ENCODE assay signal across 8 cellular contexts in the genomic region with DNA sequence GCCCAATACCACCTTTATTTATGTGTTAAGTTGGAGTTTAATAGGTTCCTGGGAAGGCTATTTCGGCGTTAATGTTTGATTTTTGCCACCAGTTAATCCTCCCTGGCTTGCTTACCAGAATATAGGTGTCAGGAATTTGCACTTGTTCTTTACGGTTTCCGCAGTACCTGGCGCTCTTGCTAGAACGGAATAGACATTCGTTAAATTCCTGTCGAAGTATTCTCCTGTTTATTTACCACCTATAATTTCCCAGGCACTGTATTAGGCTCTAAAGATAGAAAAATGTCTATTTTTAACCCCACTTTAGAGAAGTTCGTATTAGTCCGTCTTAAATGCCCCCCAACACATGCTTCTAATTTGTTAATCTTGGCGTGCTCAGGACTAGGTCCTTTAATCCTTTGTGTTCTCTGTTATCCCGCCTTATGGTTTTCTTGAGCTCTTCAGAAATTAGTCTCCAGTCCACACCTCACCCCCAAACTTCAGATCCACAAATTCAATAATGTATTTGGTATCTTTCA. TPM values are rescaled to one million over a fixed set of nuclear protein-coding genes. Genes with fewer than 3 reads are reported as not detected.
DNase-seq lines count a peak whose midpoint lies in the region; TF ChIP-seq lines count a peak whose summit lies in the region.

No MANE protein-coding gene starts in this region.

- H3K4me1 ChIP-seq in adipocyte (ENCODE audit: control insufficient read depth, insufficient read depth, low read length) (peaks cover 4% of the 10 kb centered on the region), mononuclear cell (ENCODE audit: insufficient read depth, low read length) (peaks cover 16% of the 10 kb centered on the region)

- H3K27me3 ChIP-seq in adipocyte (replicated peaks; ENCODE audit: control insufficient read depth, insufficient read depth, low read length) (no peaks in the 10 kb centered on the region), mononuclear cell (ENCODE audit: insufficient read depth, low read length) (no peaks in the 10 kb centered on the region)

- H3K36me3 ChIP-seq in adipocyte (ENCODE audit: control insufficient read depth, insufficient read depth, low read length, severe bottlenecking), result no peaks in the 10 kb centered on the region

- H3K4me3 ChIP-seq in AG10803 (ENCODE audit: low read length), result peak overlapping the region; percentile 88
- H3K4me3 ChIP-seq in HFF-Myc (replicated peaks; ENCODE audit: low read depth, low read length), result peak overlapping the region; percentile 68
- H3K4me3 ChIP-seq in adipocyte (ENCODE audit: low read length), result peak overlapping the region; percentile 90
- H3K4me3 ChIP-seq in mononuclear cell (ENCODE audit: low read length), result peak overlapping the region; percentile 48

- H3K9ac ChIP-seq in adipocyte (ENCODE audit: low read length), result peak overlapping the region; percentile 74

- DNase-seq in AG10803 (ENCODE audit: low read depth), result no peak
- no peak for DNase-seq in HFF-Myc (ENCODE audit: extremely low read depth, low read depth)
- no peak for DNase-seq in adipocyte (ENCODE audit: low read depth)
- no peak for DNase-seq in retina
- no peak for DNase-seq in RPMI8226
- no peak for DNase-seq in SKM-1 (lab: John Stamatoyannopoulos, UW; ENCODE audit: unreplicated experiment)
- no peak for DNase-seq in stimulated activated CD8-positive, alpha-beta memory T cell treated with anti-CD3 and anti-CD28 coated beads, Interleukin-4, amount 100 ng/mL, for 48 hours

- H3K9me3 ChIP-seq in adipocyte (ENCODE audit: control insufficient read depth, low read length), result no peaks in the 10 kb centered on the region
- H3K9me3 ChIP-seq in mononuclear cell (ENCODE audit: low read depth, low read length), result no peaks in the 10 kb centered on the region

- no peak for TF ChIP-seq CTCF in AG10803 (conservative IDR thresholded peaks at IDR 0.05; ENCODE audit: low read length)
- TF ChIP-seq CTCF in HFF-Myc (IDR thresholded peaks at IDR 0.05; ENCODE audit: low read depth, low read length, missing control alignments), result no peak

RNA-seq across cellular contexts. Expression of a gene that starts 0.6 kb away (rescaled TPM):
- total RNA-seq in mononuclear cell, result 1.3 TPM

RNA-seq across cellular contexts. Expression of a gene that starts 46.7 kb away (rescaled TPM):
- total RNA-seq in mononuclear cell, result 0.63 TPM
